In genomic region chr3:129829640-129830039, GRCh38 we compare ENCODE assay signal across 8 cellular contexts.
DNase-seq lines count a peak whose midpoint lies in the region; ATAC-seq and TF ChIP-seq lines count a peak whose summit lies in the region.

No MANE protein-coding gene starts in this region.

- no peak overlapping the region for H3K27ac Mint-ChIP-seq in activated naive CD8-positive, alpha-beta T cell treated with anti-CD3 and anti-CD28 coated beads for 36 hours
- no peak overlapping the region for H3K27ac Mint-ChIP-seq in activated naive CD8-positive, alpha-beta T cell treated with anti-CD3 and anti-CD28 coated beads, Interleukin-2, amount 50 U/mL, for 24 hours

- H3K36me3 Mint-ChIP-seq in activated naive CD8-positive, alpha-beta T cell treated with anti-CD3 and anti-CD28 coated beads for 36 hours, result peaks cover 1% of the 10 kb centered on the region
- no peaks in the 10 kb centered on the region for H3K36me3 Mint-ChIP-seq in activated naive CD8-positive, alpha-beta T cell treated with anti-CD3 and anti-CD28 coated beads, Interleukin-2, amount 50 U/mL, for 24 hours (ENCODE audit: low read depth)

- H3K27me3 ChIP-seq in dorsolateral prefrontal cortex, result no peaks in the 10 kb centered on the region
- H3K27me3 ChIP-seq in upper lobe of right lung, result no peaks in the 10 kb centered on the region

- peak; percentile 3 for DNase-seq in activated naive CD8-positive, alpha-beta T cell treated with anti-CD3 and anti-CD28 coated beads for 36 hours
- no peak for DNase-seq in activated naive CD8-positive, alpha-beta T cell treated with anti-CD3 and anti-CD28 coated beads, Interleukin-2, amount 50 U/mL, for 24 hours
- DNase-seq in NAMALWA (ENCODE audit: low spot score) (peak; percentile 80), dorsolateral prefrontal cortex (peak in 6 of 10 donors; percentile 38 to 64 (median 42)), lung microvascular endothelial cell (ENCODE audit: low read depth in 2 of 2) (peak; percentile 86 to 90), upper lobe of right lung (no peak)

- intact Hi-C loops in dorsolateral prefrontal cortex (cut with DNase I) (loop anchor here (2.0 to 10.0 kb wide), 7 partner anchors 65 to 337 kb away; partner anchors contain the start of gene TMCC1 (in 1 of the 2)), upper lobe of right lung (cut with DNase I) (loop anchor here (10.0 kb wide), 1 partner anchor 175 kb away; no protein-coding TSS in a partner anchor)

- TF ChIP-seq CTCF in dorsolateral prefrontal cortex (IDR thresholded peaks at IDR 0.05 in 54 of 56, conservative IDR thresholded peaks at IDR 0.05 in 2 of 56; ENCODE audit: low read depth in 1 of 56, partially characterized antibody in 56 of 56) (peak; percentile 53 to 92 (median 81)), upper lobe of right lung (IDR thresholded peaks at IDR 0.05) (peak; percentile 65)

- H3K4me3 ChIP-seq in dorsolateral prefrontal cortex (no peak overlapping the region), upper lobe of right lung (no peak overlapping the region)

- H3K4me1 ChIP-seq in upper lobe of right lung, result peaks cover 23% of the 10 kb centered on the region

- H3K9me3 ChIP-seq in upper lobe of right lung, result no peaks in the 10 kb centered on the region

- no peak for ATAC-seq in activated naive CD8-positive, alpha-beta T cell treated with anti-CD3 and anti-CD28 coated beads, Interleukin-2, amount 50 U/mL, for 24 hours
- ATAC-seq in SK-N-SH treated with all-trans-retinoic acid at 6 μM for 48 hours, result peak; percentile 97
- ATAC-seq in upper lobe of right lung, result peak; percentile 93
- ATAC-seq in GM21390 (IDR thresholded peaks at IDR 0.05; ENCODE audit: unreplicated experiment), result no peak

- peak overlapping the region in 2 of 59 donors; percentile 10 to 31 for H3K27ac ChIP-seq in dorsolateral prefrontal cortex
- no peak overlapping the region for H3K27ac ChIP-seq in upper lobe of right lung

- H3K27me3 Mint-ChIP-seq in activated naive CD8-positive, alpha-beta T cell treated with anti-CD3 and anti-CD28 coated beads for 36 hours, result no peaks in the 10 kb centered on the region
- H3K27me3 Mint-ChIP-seq in activated naive CD8-positive, alpha-beta T cell treated with anti-CD3 and anti-CD28 coated beads, Interleukin-2, amount 50 U/mL, for 24 hours, result no peaks in the 10 kb centered on the region

- H3K4me3 Mint-ChIP-seq in activated naive CD8-positive, alpha-beta T cell treated with anti-CD3 and anti-CD28 coated beads for 36 hours, result no peak overlapping the region
- no peak overlapping the region for H3K4me3 Mint-ChIP-seq in activated naive CD8-positive, alpha-beta T cell treated with anti-CD3 and anti-CD28 coated beads, Interleukin-2, amount 50 U/mL, for 24 hours

- H3K4me1 Mint-ChIP-seq in activated naive CD8-positive, alpha-beta T cell treated with anti-CD3 and anti-CD28 coated beads for 36 hours, result peaks cover 13% of the 10 kb centered on the region
- peaks cover 14% of the 10 kb centered on the region for H3K4me1 Mint-ChIP-seq in activated naive CD8-positive, alpha-beta T cell treated with anti-CD3 and anti-CD28 coated beads, Interleukin-2, amount 50 U/mL, for 24 hours

- peaks cover 5% of the 10 kb centered on the region for H3K36me3 ChIP-seq in upper lobe of right lung

- H3K9me3 Mint-ChIP-seq in activated naive CD8-positive, alpha-beta T cell treated with anti-CD3 and anti-CD28 coated beads for 36 hours, result no peaks in the 10 kb centered on the region
- H3K9me3 Mint-ChIP-seq in activated naive CD8-positive, alpha-beta T cell treated with anti-CD3 and anti-CD28 coated beads, Interleukin-2, amount 50 U/mL, for 24 hours, result no peaks in the 10 kb centered on the region

TF ChIP-seq in SK-N-SH treated with all-trans-retinoic acid at 6 μM for 48 hours, 23 proteins besides CTCF, POLR2A, EP300 and RAD21:
- TF ChIP-seq ESRRG (CRISPR knock-in tag; IDR thresholded peaks at IDR 0.05) (no peak), ARNTL (CRISPR knock-in tag; IDR thresholded peaks at IDR 0.05; ENCODE audit: borderline replicate concordance, low read depth) (no peak), TCF4 (CRISPR knock-in tag; IDR thresholded peaks at IDR 0.05; ENCODE audit: borderline replicate concordance) (no peak), SNAI2 (CRISPR knock-in tag; IDR thresholded peaks at IDR 0.05) (no peak), OSR1 (CRISPR knock-in tag; IDR thresholded peaks at IDR 0.05) (no peak)
TF ChIP-seq in SK-N-SH treated with all-trans-retinoic acid at 6 μM for 48 hours: peak in this region for 0.

Comparison
In these comparisons a context has a peak if more than half of its experiments do, and no peak if none do; other contexts are left out.
1. DNase-seq: peak in activated naive CD8-positive, alpha-beta T cell treated with anti-CD3 and anti-CD28 coated beads for 36 hours (single experiment), NAMALWA (single experiment), dorsolateral prefrontal cortex (6 of 10) and lung microvascular endothelial cell (2 of 2); none in activated naive CD8-positive, alpha-beta T cell treated with anti-CD3 and anti-CD28 coated beads, Interleukin-2, amount 50 U/mL, for 24 hours (single experiment) and upper lobe of right lung (single experiment).
2. ATAC-seq: peak in SK-N-SH treated with all-trans-retinoic acid at 6 μM for 48 hours (single experiment) and upper lobe of right lung (single experiment); none in activated naive CD8-positive, alpha-beta T cell treated with anti-CD3 and anti-CD28 coated beads, Interleukin-2, amount 50 U/mL, for 24 hours (single experiment) and GM21390 (single experiment).